Comparison of ENCODE assay signal across 15 cellular contexts in the genomic region with DNA sequence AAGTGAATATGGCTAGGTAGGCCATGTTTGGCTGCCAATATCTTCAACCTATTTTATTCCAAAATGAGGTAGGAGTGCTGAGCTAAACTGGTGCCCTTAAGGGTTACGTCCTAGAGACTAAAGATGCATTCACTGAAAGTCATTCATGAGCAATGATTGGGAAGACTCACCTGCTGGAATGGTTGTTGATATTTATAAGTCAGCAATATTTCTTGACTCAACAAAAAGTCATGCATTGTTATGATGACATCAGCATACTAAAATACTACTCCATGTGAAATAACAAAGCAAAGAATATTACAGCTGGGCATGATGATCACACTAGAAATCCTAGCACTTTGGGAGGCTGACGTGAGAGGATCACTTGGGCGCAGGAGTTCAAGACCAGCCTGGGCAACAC.
"Had no signal": no experiment of that assay in that cellular context is flagged by ENCODE, and none has a peak within 500 bp of the region (broad histone marks: within the 10 kb centered on the region; RNA-seq: fewer than 3 reads in every experiment).

No MANE protein-coding gene starts in this region.

- ATAC-seq: activated CD4-positive, alpha-beta T cell treated with anti-CD3 and anti-CD28 coated beads for 36 hours; activated CD8-positive, alpha-beta T cell treated with anti-CD3 and anti-CD28 coated beads for 36 hours; activated T-cell treated with anti-CD3 and anti-CD28 coated beads, Interleukin-2, amount 50 U/mL, for 4 hours; esophagus mucosa; naive thymus-derived CD8-positive, alpha-beta T cell; stimulated activated naive CD8-positive, alpha-beta T cell treated with anti-CD3 and anti-CD28 coated beads, Interleukin-15, amount 100 ng/mL, for 72 hours had no signal

- H3K36me3 ChIP-seq: adrenal gland, upper lobe of left lung, WERI-Rb-1 had no signal

- H3K27ac ChIP-seq: adrenal gland, upper lobe of left lung had no signal

- H3K36me3 Mint-ChIP-seq: activated naive CD4-positive, alpha-beta T cell treated with anti-CD3 and anti-CD28 coated beads, Interleukin-2, amount 50 U/mL, for 24 hours; naive thymus-derived CD8-positive, alpha-beta T cell had no signal

- H3K27me3 Mint-ChIP-seq: activated CD4-positive, alpha-beta T cell treated with anti-CD3 and anti-CD28 coated beads for 36 hours; activated naive CD4-positive, alpha-beta T cell treated with anti-CD3 and anti-CD28 coated beads, Interleukin-2, amount 50 U/mL, for 24 hours; stimulated activated naive CD8-positive, alpha-beta T cell treated with anti-CD3 and anti-CD28 coated beads, Interleukin-15, amount 100 ng/mL, for 72 hours had no signal

- H3K27ac Mint-ChIP-seq: activated CD4-positive, alpha-beta T cell treated with anti-CD3 and anti-CD28 coated beads for 36 hours; activated CD8-positive, alpha-beta T cell treated with anti-CD3 and anti-CD28 coated beads for 36 hours; activated naive CD4-positive, alpha-beta T cell treated with anti-CD3 and anti-CD28 coated beads, Interleukin-2, amount 50 U/mL, for 24 hours; naive thymus-derived CD8-positive, alpha-beta T cell; stimulated activated naive CD8-positive, alpha-beta T cell treated with anti-CD3 and anti-CD28 coated beads, Interleukin-15, amount 100 ng/mL, for 72 hours; T-helper 1 cell treated with Interleukin-12 subunit alpha and Interleukin-12 subunit beta and Interleukin-4 antibody, amounts not matched to agents 30 μg/mL and 1 μg/mL, for 36 hours had no signal

- H3K4me3 ChIP-seq: adrenal gland, mucosa of descending colon, smooth muscle cell, upper lobe of left lung had no signal

- H3K4me2 ChIP-seq: smooth muscle cell had no signal

- H3K4me3 Mint-ChIP-seq: activated CD4-positive, alpha-beta T cell treated with anti-CD3 and anti-CD28 coated beads for 36 hours; activated CD8-positive, alpha-beta T cell treated with anti-CD3 and anti-CD28 coated beads for 36 hours; activated naive CD4-positive, alpha-beta T cell treated with anti-CD3 and anti-CD28 coated beads, Interleukin-2, amount 50 U/mL, for 24 hours; activated T-cell treated with anti-CD3 and anti-CD28 coated beads, Interleukin-2, amount 50 U/mL, for 4 hours; naive thymus-derived CD8-positive, alpha-beta T cell; stimulated activated naive CD8-positive, alpha-beta T cell treated with anti-CD3 and anti-CD28 coated beads, Interleukin-15, amount 100 ng/mL, for 72 hours; T-helper 1 cell treated with Interleukin-12 subunit alpha and Interleukin-12 subunit beta and Interleukin-4 antibody, amounts not matched to agents 30 μg/mL and 1 μg/mL, for 36 hours had no signal

- H3K4me1 ChIP-seq: adrenal gland, upper lobe of left lung had no signal

- H3K4me1 Mint-ChIP-seq: activated CD4-positive, alpha-beta T cell treated with anti-CD3 and anti-CD28 coated beads for 36 hours; activated naive CD4-positive, alpha-beta T cell treated with anti-CD3 and anti-CD28 coated beads, Interleukin-2, amount 50 U/mL, for 24 hours; naive thymus-derived CD8-positive, alpha-beta T cell; stimulated activated naive CD8-positive, alpha-beta T cell treated with anti-CD3 and anti-CD28 coated beads, Interleukin-15, amount 100 ng/mL, for 72 hours had no signal

- H3K9me3 ChIP-seq: adrenal gland, mucosa of descending colon, upper lobe of left lung had no signal

- H3K9me3 Mint-ChIP-seq: activated CD8-positive, alpha-beta T cell treated with anti-CD3 and anti-CD28 coated beads for 36 hours; activated naive CD4-positive, alpha-beta T cell treated with anti-CD3 and anti-CD28 coated beads, Interleukin-2, amount 50 U/mL, for 24 hours; naive thymus-derived CD8-positive, alpha-beta T cell; stimulated activated naive CD8-positive, alpha-beta T cell treated with anti-CD3 and anti-CD28 coated beads, Interleukin-15, amount 100 ng/mL, for 72 hours; T-helper 1 cell treated with Interleukin-12 subunit alpha and Interleukin-12 subunit beta and Interleukin-4 antibody, amounts not matched to agents 30 μg/mL and 1 μg/mL, for 36 hours had no signal

- H3K27me3 ChIP-seq: adrenal gland, upper lobe of left lung had no signal

- DNase-seq: activated CD4-positive, alpha-beta T cell treated with anti-CD3 and anti-CD28 coated beads for 36 hours; activated CD8-positive, alpha-beta T cell treated with anti-CD3 and anti-CD28 coated beads for 36 hours; activated effector memory CD4-positive, alpha-beta T cell treated with Interleukin-2 at 50 U/mL for 16 hours; activated T-cell treated with anti-CD3 and anti-CD28 coated beads, Interleukin-2, amount 50 U/mL, for 4 hours; adrenal gland; naive thymus-derived CD8-positive, alpha-beta T cell; posterior cingulate gyrus; stimulated activated naive CD8-positive, alpha-beta T cell treated with anti-CD3 and anti-CD28 coated beads, Interleukin-15, amount 100 ng/mL, for 72 hours; upper lobe of left lung had no signal
